ENCODE assay signal across 9 cellular contexts in genomic region chr10:120457431-120458172, GRCh38. TPM values are rescaled to one million over a fixed set of nuclear protein-coding genes. Genes with fewer than 3 reads are reported as not detected.
DNase-seq lines count a peak whose midpoint lies in the region; ATAC-seq, FAIRE-seq and TF ChIP-seq lines count a peak whose summit lies in the region.
"Had no signal": no experiment of that assay in that cellular context is flagged by ENCODE, and none has a peak within 500 bp of the region (broad histone marks: within the 10 kb centered on the region; RNA-seq: fewer than 3 reads in every experiment).

No MANE protein-coding gene starts in this region.

- peaks cover 38 to 51% (median 48%) of the 10 kb centered on the region in 3 donors for H3K27me3 ChIP-seq in skeletal muscle tissue (ENCODE audit: control insufficient read depth in 3 of 3, insufficient read depth in 3 of 3, low read length in 3 of 3)

- intact Hi-C loops in kidney (cut with DNase I): no loop called here

- in situ Hi-C loops in astrocyte of the cerebellum (cut with HindIII; ENCODE audit: low sequenced_read_pairs): no loop called here

- TF ChIP-seq POLR2A in H54 (IDR thresholded peaks at IDR 0.05; ENCODE audit: low read depth, low read length): 0 out of 2 replicates have a peak, but pooled peaks have one; percentile 1

- DNase-seq in H54 (ENCODE audit: insufficient read length, low spot score) (no peak), astrocyte of the cerebellum (ENCODE audit: low read depth) (no peak), kidney (no peak), SHP77 treated with DMSO at 0.1 percent for 48 hours (lab: John Stamatoyannopoulos, UW) (no peak)
- DNase-seq in activated naive CD4-positive, alpha-beta T cell treated with Interleukin-2 at 50 U/mL for 16 hours: no peak

- no peaks in the 10 kb centered on the region for H3K9me3 ChIP-seq in kidney (ENCODE audit: control insufficient read depth in 1 of 2, low read length in 2 of 2)
- H3K9me3 ChIP-seq in skeletal muscle tissue (ENCODE audit: control insufficient read depth in 3 of 3, low read length in 3 of 3): no peaks in the 10 kb centered on the region
- H3K9me3 ChIP-seq: neutrophil had no signal

- H3K27ac ChIP-seq in kidney (ENCODE audit: low read depth in 2 of 2, low read length in 2 of 2) (no peak overlapping the region), skeletal muscle tissue (ENCODE audit: low read depth, low read length) (no peak overlapping the region)
- H3K27ac ChIP-seq: neutrophil had no signal

- peaks cover 0 to 2% of the 10 kb centered on the region in 2 donors for H3K4me1 ChIP-seq in kidney (ENCODE audit: control insufficient read depth in 1 of 2, insufficient read depth in 1 of 2, low read depth in 1 of 2, low read length in 2 of 2)
- H3K4me1 ChIP-seq in skeletal muscle tissue (ENCODE audit: control insufficient read depth in 3 of 3, insufficient read depth in 3 of 3, low read length in 3 of 3): peaks cover 7 to 11% (median 8%) of the 10 kb centered on the region in 3 donors

- H3K36me3 ChIP-seq in kidney (ENCODE audit: control insufficient read depth in 1 of 2, insufficient read depth in 2 of 2, low read length in 2 of 2) (no peaks in the 10 kb centered on the region), skeletal muscle tissue (ENCODE audit: control insufficient read depth in 3 of 3, insufficient read depth in 3 of 3, low read length in 3 of 3) (no peaks in the 10 kb centered on the region)
- H3K36me3 ChIP-seq: neutrophil had no signal

- ATAC-seq in GM21423 (IDR thresholded peaks at IDR 0.05; ENCODE audit: unreplicated experiment) (no peak), HG03045 (IDR thresholded peaks at IDR 0.05; ENCODE audit: unreplicated experiment) (no peak)

- peak overlapping the region; percentile 57 for H3K4me3 ChIP-seq in astrocyte of the cerebellum (ENCODE audit: low read depth, low read length)
- peak overlapping the region; percentile 53 to 66 for H3K4me3 ChIP-seq in kidney (ENCODE audit: low read length in 2 of 2)
- peak overlapping the region in 2 of 3 donors; percentile 43 to 56 for H3K4me3 ChIP-seq in skeletal muscle tissue (ENCODE audit: low read length in 3 of 3)

- no peak for FAIRE-seq in H54 (lab: Jason Lieb, UNC)
- FAIRE-seq in kidney (lab: Jason Lieb, UNC): no peak

- H3K9ac ChIP-seq in kidney (ENCODE audit: low read length in 2 of 2) (peak overlapping the region in 1 of 2 donors; percentile 55), skeletal muscle tissue (ENCODE audit: low read depth in 1 of 3, low read length in 3 of 3) (no peak overlapping the region)

- no peak for TF ChIP-seq CTCF in astrocyte of the cerebellum (IDR thresholded peaks at IDR 0.05; ENCODE audit: low read depth, low read length, missing control alignments)
- no peak for TF ChIP-seq CTCF in kidney (IDR thresholded peaks at IDR 0.05; ENCODE audit: borderline replicate concordance, extremely low read depth, insufficient read depth)

RNA-seq across cellular contexts. Expression of gene PLPP4, which starts 0.6 kb away (rescaled TPM):
- total RNA-seq in kidney: 6.4 TPM
- 11.2 TPM for polyA plus RNA-seq in kidney (ENCODE audit: insufficient read depth, low read depth, low replicate concordance)
- total RNA-seq in skeletal muscle tissue: 0.52 TPM
